Comparison of ENCODE assay signal across 1 cellular context in genomic region chr12:15629108-15629507, GRCh38.
TF ChIP-seq lines count a peak whose summit lies in the region.

No MANE protein-coding gene starts in this region.

TF ChIP-seq in HepG2, 621 proteins besides CTCF, POLR2A, EP300 and RAD21 (continued from another document and continues in another):
- no peak for TF ChIP-seq KIAA2018 (CRISPR knock-in tag; IDR thresholded peaks at IDR 0.05; ENCODE audit: borderline replicate concordance)
- no peak for TF ChIP-seq AKNA (CRISPR knock-in tag; IDR thresholded peaks at IDR 0.05; ENCODE audit: borderline replicate concordance)
- peak; percentile 73 for TF ChIP-seq ZFX (CRISPR knock-in tag; IDR thresholded peaks at IDR 0.05; ENCODE audit: low read depth)
- no peak for TF ChIP-seq ZNF569 (CRISPR knock-in tag; IDR thresholded peaks at IDR 0.05; ENCODE audit: borderline replicate concordance)
- TF ChIP-seq, protein P1, sequence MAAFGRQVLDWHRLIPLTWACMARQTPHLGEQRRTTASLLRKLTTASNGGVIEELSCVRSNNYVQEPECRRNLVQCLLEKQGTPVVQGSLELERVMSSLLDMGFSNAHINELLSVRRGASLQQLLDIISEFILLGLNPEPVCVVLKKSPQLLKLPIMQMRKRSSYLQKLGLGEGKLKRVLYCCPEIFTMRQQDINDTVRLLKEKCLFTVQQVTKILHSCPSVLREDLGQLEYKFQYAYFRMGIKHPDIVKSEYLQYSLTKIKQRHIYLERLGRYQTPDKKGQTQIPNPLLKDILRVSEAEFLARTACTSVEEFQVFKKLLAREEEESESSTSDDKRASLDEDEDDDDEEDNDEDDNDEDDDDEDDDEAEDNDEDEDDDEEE (CRISPR knock-in tag; IDR thresholded peaks at IDR 0.05) = no peak
- TF ChIP-seq MLLT10 (CRISPR knock-in tag; IDR thresholded peaks at IDR 0.05) = no peak
- no peak for TF ChIP-seq ZSCAN30 (CRISPR knock-in tag; IDR thresholded peaks at IDR 0.05)
- TF ChIP-seq ZNF713 (CRISPR knock-in tag; IDR thresholded peaks at IDR 0.05) = no peak
- TF ChIP-seq, protein P2, sequence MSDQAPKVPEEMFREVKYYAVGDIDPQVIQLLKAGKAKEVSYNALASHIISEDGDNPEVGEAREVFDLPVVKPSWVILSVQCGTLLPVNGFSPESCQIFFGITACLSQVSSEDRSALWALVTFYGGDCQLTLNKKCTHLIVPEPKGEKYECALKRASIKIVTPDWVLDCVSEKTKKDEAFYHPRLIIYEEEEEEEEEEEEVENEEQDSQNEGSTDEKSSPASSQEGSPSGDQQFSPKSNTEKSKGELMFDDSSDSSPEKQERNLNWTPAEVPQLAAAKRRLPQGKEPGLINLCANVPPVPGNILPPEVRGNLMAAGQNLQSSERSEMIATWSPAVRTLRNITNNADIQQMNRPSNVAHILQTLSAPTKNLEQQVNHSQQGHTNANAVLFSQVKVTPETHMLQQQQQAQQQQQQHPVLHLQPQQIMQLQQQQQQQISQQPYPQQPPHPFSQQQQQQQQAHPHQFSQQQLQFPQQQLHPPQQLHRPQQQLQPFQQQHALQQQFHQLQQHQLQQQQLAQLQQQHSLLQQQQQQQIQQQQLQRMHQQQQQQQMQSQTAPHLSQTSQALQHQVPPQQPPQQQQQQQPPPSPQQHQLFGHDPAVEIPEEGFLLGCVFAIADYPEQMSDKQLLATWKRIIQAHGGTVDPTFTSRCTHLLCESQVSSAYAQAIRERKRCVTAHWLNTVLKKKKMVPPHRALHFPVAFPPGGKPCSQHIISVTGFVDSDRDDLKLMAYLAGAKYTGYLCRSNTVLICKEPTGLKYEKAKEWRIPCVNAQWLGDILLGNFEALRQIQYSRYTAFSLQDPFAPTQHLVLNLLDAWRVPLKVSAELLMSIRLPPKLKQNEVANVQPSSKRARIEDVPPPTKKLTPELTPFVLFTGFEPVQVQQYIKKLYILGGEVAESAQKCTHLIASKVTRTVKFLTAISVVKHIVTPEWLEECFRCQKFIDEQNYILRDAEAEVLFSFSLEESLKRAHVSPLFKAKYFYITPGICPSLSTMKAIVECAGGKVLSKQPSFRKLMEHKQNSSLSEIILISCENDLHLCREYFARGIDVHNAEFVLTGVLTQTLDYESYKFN (CRISPR knock-in tag; conservative IDR thresholded peaks at IDR 0.05) = peak; percentile 95
- TF ChIP-seq, protein P3, sequence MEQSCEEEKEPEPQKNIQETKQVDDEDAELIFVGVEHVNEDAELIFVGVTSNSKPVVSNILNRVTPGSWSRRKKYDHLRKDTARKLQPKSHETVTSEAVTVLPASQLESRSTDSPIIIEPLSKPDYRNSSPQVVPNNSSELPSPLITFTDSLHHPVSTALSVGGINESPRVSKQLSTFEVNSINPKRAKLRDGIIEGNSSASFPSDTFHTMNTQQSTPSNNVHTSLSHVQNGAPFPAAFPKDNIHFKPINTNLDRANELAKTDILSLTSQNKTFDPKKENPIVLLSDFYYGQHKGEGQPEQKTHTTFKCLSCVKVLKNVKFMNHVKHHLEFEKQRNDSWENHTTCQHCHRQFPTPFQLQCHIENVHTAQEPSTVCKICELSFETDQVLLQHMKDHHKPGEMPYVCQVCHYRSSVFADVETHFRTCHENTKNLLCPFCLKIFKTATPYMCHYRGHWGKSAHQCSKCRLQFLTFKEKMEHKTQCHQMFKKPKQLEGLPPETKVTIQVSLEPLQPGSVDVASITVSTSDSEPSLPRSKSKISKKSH (CRISPR knock-in tag; IDR thresholded peaks at IDR 0.05; ENCODE audit: borderline replicate concordance) = no peak
- TF ChIP-seq, protein P4, sequence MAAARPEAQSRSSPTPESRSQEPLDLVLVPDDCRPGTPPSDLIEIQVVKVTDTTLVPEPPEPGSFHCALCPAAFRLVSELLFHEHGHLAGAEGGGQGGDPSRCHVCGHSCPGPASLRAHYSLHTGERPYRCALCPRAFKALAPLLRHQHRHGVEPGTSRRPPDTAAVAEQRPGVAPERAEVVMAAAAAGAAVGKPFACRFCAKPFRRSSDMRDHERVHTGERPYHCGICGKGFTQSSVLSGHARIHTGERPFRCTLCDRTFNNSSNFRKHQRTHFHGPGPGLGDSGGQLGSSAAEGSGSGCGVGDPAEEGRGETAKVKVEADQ (CRISPR knock-in tag; IDR thresholded peaks at IDR 0.05; ENCODE audit: borderline replicate concordance) = no peak
- TF ChIP-seq, protein P5, sequence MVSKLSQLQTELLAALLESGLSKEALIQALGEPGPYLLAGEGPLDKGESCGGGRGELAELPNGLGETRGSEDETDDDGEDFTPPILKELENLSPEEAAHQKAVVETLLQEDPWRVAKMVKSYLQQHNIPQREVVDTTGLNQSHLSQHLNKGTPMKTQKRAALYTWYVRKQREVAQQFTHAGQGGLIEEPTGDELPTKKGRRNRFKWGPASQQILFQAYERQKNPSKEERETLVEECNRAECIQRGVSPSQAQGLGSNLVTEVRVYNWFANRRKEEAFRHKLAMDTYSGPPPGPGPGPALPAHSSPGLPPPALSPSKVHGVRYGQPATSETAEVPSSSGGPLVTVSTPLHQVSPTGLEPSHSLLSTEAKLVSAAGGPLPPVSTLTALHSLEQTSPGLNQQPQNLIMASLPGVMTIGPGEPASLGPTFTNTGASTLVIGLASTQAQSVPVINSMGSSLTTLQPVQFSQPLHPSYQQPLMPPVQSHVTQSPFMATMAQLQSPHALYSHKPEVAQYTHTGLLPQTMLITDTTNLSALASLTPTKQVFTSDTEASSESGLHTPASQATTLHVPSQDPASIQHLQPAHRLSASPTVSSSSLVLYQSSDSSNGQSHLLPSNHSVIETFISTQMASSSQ (IDR thresholded peaks at IDR 0.05; ENCODE audit: low read depth) = 0 out of 2 replicates have a peak, but pooled peaks have one; percentile 15
- TF ChIP-seq, protein P5 (CRISPR knock-in tag; IDR thresholded peaks at IDR 0.05; ENCODE audit: borderline replicate concordance) = no peak
- TF ChIP-seq, protein P6, sequence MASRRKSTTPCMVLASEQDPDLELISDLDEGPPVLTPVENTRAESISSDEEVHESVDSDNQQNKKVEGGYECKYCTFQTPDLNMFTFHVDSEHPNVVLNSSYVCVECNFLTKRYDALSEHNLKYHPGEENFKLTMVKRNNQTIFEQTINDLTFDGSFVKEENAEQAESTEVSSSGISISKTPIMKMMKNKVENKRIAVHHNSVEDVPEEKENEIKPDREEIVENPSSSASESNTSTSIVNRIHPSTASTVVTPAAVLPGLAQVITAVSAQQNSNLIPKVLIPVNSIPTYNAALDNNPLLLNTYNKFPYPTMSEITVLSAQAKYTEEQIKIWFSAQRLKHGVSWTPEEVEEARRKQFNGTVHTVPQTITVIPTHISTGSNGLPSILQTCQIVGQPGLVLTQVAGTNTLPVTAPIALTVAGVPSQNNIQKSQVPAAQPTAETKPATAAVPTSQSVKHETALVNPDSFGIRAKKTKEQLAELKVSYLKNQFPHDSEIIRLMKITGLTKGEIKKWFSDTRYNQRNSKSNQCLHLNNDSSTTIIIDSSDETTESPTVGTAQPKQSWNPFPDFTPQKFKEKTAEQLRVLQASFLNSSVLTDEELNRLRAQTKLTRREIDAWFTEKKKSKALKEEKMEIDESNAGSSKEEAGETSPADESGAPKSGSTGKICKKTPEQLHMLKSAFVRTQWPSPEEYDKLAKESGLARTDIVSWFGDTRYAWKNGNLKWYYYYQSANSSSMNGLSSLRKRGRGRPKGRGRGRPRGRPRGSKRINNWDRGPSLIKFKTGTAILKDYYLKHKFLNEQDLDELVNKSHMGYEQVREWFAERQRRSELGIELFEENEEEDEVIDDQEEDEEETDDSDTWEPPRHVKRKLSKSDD (CRISPR knock-in tag; IDR thresholded peaks at IDR 0.05; ENCODE audit: low read depth) = no peak
- no peak for TF ChIP-seq CENPT (CRISPR knock-in tag; IDR thresholded peaks at IDR 0.05; ENCODE audit: low read depth)
- TF ChIP-seq ZBTB7B (CRISPR knock-in tag; IDR thresholded peaks at IDR 0.05) = peak; percentile 39; the same call in 1 of the 2 replicates
